ENCODE assay signal across 1 cellular context in genomic region chr7:74683799-74684198, GRCh38.
TF ChIP-seq lines count a peak whose summit lies in the region.

No MANE protein-coding gene starts in this region.

TF ChIP-seq in HepG2, 621 proteins besides CTCF, POLR2A, EP300 and RAD21 (continued from another document):
- TF ChIP-seq ZNF878 (CRISPR knock-in tag; IDR thresholded peaks at IDR 0.05) (no peak), ZNF136 (CRISPR knock-in tag; IDR thresholded peaks at IDR 0.05; ENCODE audit: low read depth) (no peak), ZNF672 (CRISPR knock-in tag; IDR thresholded peaks at IDR 0.05) (no peak), ETV6 (CRISPR knock-in tag; conservative IDR thresholded peaks at IDR 0.05) (no peak), TFAP4 (IDR thresholded peaks at IDR 0.05; ENCODE audit: borderline replicate concordance, low read depth) (no peak), REL (CRISPR knock-in tag; conservative IDR thresholded peaks at IDR 0.05) (no peak), ZNF331 (CRISPR knock-in tag; IDR thresholded peaks at IDR 0.05) (no peak), ELF1 (CRISPR knock-in tag; IDR thresholded peaks at IDR 0.05) (no peak), ZNF513 (CRISPR knock-in tag; conservative IDR thresholded peaks at IDR 0.05) (no peak), SALL1 (CRISPR knock-in tag; IDR thresholded peaks at IDR 0.05) (no peak)
TF ChIP-seq in HepG2: peak in this region for 0.
